In genomic region chr5:109688999-109689739, GRCh38 we compare ENCODE assay signal across 8 cellular contexts. TPM values are rescaled to one million over a fixed set of nuclear protein-coding genes. Genes with fewer than 3 reads are reported as not detected.
A peak's percentile ranks its signal among the peaks of the same experiment; 100 is the strongest.
DNase-seq lines count a peak whose midpoint lies in the region; ATAC-seq, FAIRE-seq and TF ChIP-seq lines count a peak whose summit lies in the region.

No MANE protein-coding gene starts in this region.

- peaks cover 0 to 3% of the 10 kb centered on the region in 2 donors for H3K9me3 ChIP-seq in kidney (ENCODE audit: control insufficient read depth in 1 of 2, low read length in 2 of 2)

- peaks cover 9 to 13% of the 10 kb centered on the region in 2 donors for H3K4me1 ChIP-seq in kidney (ENCODE audit: control insufficient read depth in 1 of 2, insufficient read depth in 1 of 2, low read depth in 1 of 2, low read length in 2 of 2)

- H3K36me3 ChIP-seq in kidney (ENCODE audit: control insufficient read depth in 1 of 2, insufficient read depth in 2 of 2, low read length in 2 of 2), result no peaks in the 10 kb centered on the region

- TF ChIP-seq CTCF in AG10803 (conservative IDR thresholded peaks at IDR 0.05; ENCODE audit: low read length) (no peak), kidney (IDR thresholded peaks at IDR 0.05; ENCODE audit: borderline replicate concordance, extremely low read depth, insufficient read depth) (peak; percentile 5)

- peak; percentile 87 for DNase-seq in AG10803 (ENCODE audit: low read depth)
- DNase-seq in NCI-H226, result peak; percentile 90
- peak; percentile 47 for DNase-seq in activated CD4-positive, CD25-positive, alpha-beta regulatory T cell treated with anti-CD3 and anti-CD28 coated beads, Interleukin-2, amount 50 U/mL, for 16 hours (ENCODE audit: low read depth, low spot score)
- peak; percentile 77 for DNase-seq in central memory CD4-positive, alpha-beta T cell
- DNase-seq in kidney, result peak; percentile 96
- peak; percentile 86 for DNase-seq in stimulated activated CD4-positive, alpha-beta T cell treated with anti-CD3 and anti-CD28 coated beads, Interleukin-15, amount 100 ng/mL, for 24 hours

- intact Hi-C loops in kidney (cut with DNase I), result no loop called here

- peak overlapping the region; percentile 92 for H3K4me3 ChIP-seq in AG10803 (ENCODE audit: low read length)
- peak overlapping the region; percentile 79 to 92 for H3K4me3 ChIP-seq in kidney (ENCODE audit: low read length in 2 of 2)

- H3K9ac ChIP-seq in kidney (ENCODE audit: low read length in 2 of 2), result peak overlapping the region; percentile 72 to 86

- no peak for FAIRE-seq in kidney (lab: Jason Lieb, UNC)

- ATAC-seq in HG03159 (IDR thresholded peaks at IDR 0.05; ENCODE audit: unreplicated experiment), result peak; percentile 81

- peak overlapping the region; percentile 95 to 97 for H3K27ac ChIP-seq in kidney (ENCODE audit: low read depth in 2 of 2, low read length in 2 of 2)

- in situ Hi-C loops in GM18951 (cut with MboI; ENCODE audit: low sequenced_read_pairs, unreplicated experiment), result no loop called here

- TF ChIP-seq POLR2A in GM18951 (IDR thresholded peaks at IDR 0.05; ENCODE audit: extremely low read depth, insufficient read depth, insufficient read length), result peak; percentile 85

RNA-seq across cellular contexts. Expression of gene MAN2A1, which starts 0.6 kb away (rescaled TPM):
- 69.9 TPM for total RNA-seq in kidney
- 12.7 TPM for polyA plus RNA-seq in kidney (ENCODE audit: insufficient read depth, low read depth, low replicate concordance)

Comparison
In these comparisons a context has a peak if more than half of its experiments do, and no peak if none do; other contexts are left out.
1. Peak in every context shown above with its lines: DNase-seq, ATAC-seq, H3K4me3 ChIP-seq and H3K27ac ChIP-seq.